ENCODE assay signal across 20 cellular contexts in genomic region chr3:171526146-171526545, GRCh38.
"Had no signal": no experiment of that assay in that cellular context is flagged by ENCODE, and none has a peak within 500 bp of the region (broad histone marks: within the 10 kb centered on the region; RNA-seq: fewer than 3 reads in every experiment).

No MANE protein-coding gene starts in this region.

- H3K27ac Mint-ChIP-seq: activated CD4-positive, alpha-beta memory T cell treated with anti-CD3 and anti-CD28 coated beads, Interleukin-2, amount 10 ng/mL, durations not matched to agents 7 days and 5 days; activated naive CD8-positive, alpha-beta T cell treated with anti-CD3 and anti-CD28 coated beads for 36 hours; immature natural killer cell; natural killer cell; progenitor cell of endocrine pancreas; stimulated activated effector memory CD8-positive, alpha-beta T cell treated with anti-CD3 and anti-CD28 coated beads, Interleukin-12 subunit alpha, Interleukin-12 subunit beta, amount 100 ng/mL, for 72 hours had no signal

- H3K4me1 Mint-ChIP-seq: immature natural killer cell, natural killer cell had no signal

- H3K27ac ChIP-seq: cardiac muscle cell, colonic mucosa, thyroid gland had no signal

- DNase-seq: activated CD4-positive, alpha-beta memory T cell treated with anti-CD3 and anti-CD28 coated beads, Interleukin-2, amount 10 ng/mL, durations not matched to agents 7 days and 5 days; activated CD4-positive, alpha-beta T cell treated with anti-CD3 and anti-CD28 coated beads for 1 hour; activated gamma-delta T cell; activated naive CD8-positive, alpha-beta T cell treated with anti-CD3 and anti-CD28 coated beads for 36 hours; activated T-cell treated with anti-CD3 and anti-CD28 coated beads, Interleukin-2, amount 50 U/mL, for 48 hours; anterior cingulate cortex; colonic mucosa; effector CD4-positive, alpha-beta T cell; glutamatergic neuron; immature natural killer cell; left colon; natural killer cell; right cardiac atrium; SW 1271; T-helper 9 cell; thyroid gland had no signal

- H3K4me3 Mint-ChIP-seq: activated CD4-positive, alpha-beta memory T cell treated with anti-CD3 and anti-CD28 coated beads, Interleukin-2, amount 10 ng/mL, durations not matched to agents 7 days and 5 days; activated naive CD8-positive, alpha-beta T cell treated with anti-CD3 and anti-CD28 coated beads for 36 hours; immature natural killer cell; natural killer cell; stimulated activated effector memory CD8-positive, alpha-beta T cell treated with anti-CD3 and anti-CD28 coated beads, Interleukin-12 subunit alpha, Interleukin-12 subunit beta, amount 100 ng/mL, for 72 hours had no signal

- H3K4me3 ChIP-seq: cardiac muscle cell, colonic mucosa, lung, thyroid gland had no signal

- H3K9me3 ChIP-seq: colonic mucosa, thyroid gland had no signal

- H3K27me3 ChIP-seq: cardiac muscle cell, colonic mucosa, thyroid gland had no signal

- H3K9me3 Mint-ChIP-seq: activated CD4-positive, alpha-beta memory T cell treated with anti-CD3 and anti-CD28 coated beads, Interleukin-2, amount 10 ng/mL, durations not matched to agents 7 days and 5 days; activated naive CD8-positive, alpha-beta T cell treated with anti-CD3 and anti-CD28 coated beads for 36 hours; natural killer cell; stimulated activated effector memory CD8-positive, alpha-beta T cell treated with anti-CD3 and anti-CD28 coated beads, Interleukin-12 subunit alpha, Interleukin-12 subunit beta, amount 100 ng/mL, for 72 hours had no signal

- ATAC-seq: left colon; natural killer cell; right cardiac atrium; stimulated activated effector memory CD8-positive, alpha-beta T cell treated with anti-CD3 and anti-CD28 coated beads, Interleukin-12 subunit alpha, Interleukin-12 subunit beta, amount 100 ng/mL, for 72 hours had no signal

- H3K36me3 ChIP-seq: cardiac muscle cell, colonic mucosa, thyroid gland had no signal

- H3K27me3 Mint-ChIP-seq: activated CD4-positive, alpha-beta memory T cell treated with anti-CD3 and anti-CD28 coated beads, Interleukin-2, amount 10 ng/mL, durations not matched to agents 7 days and 5 days; activated naive CD8-positive, alpha-beta T cell treated with anti-CD3 and anti-CD28 coated beads for 36 hours; progenitor cell of endocrine pancreas had no signal

- H3K36me3 Mint-ChIP-seq: activated naive CD8-positive, alpha-beta T cell treated with anti-CD3 and anti-CD28 coated beads for 36 hours; immature natural killer cell; natural killer cell; stimulated activated effector memory CD8-positive, alpha-beta T cell treated with anti-CD3 and anti-CD28 coated beads, Interleukin-12 subunit alpha, Interleukin-12 subunit beta, amount 100 ng/mL, for 72 hours had no signal

- H3K4me1 ChIP-seq: colonic mucosa had no signal
